22 cellular contexts compared by ENCODE assay signal in genomic region chr4:140986045-140986444, GRCh38.
DNase-seq lines count a peak whose midpoint lies in the region; ATAC-seq and TF ChIP-seq lines count a peak whose summit lies in the region.
"Had no signal": no experiment of that assay in that cellular context is flagged by ENCODE, and none has a peak within 500 bp of the region (broad histone marks: within the 10 kb centered on the region; RNA-seq: fewer than 3 reads in every experiment).

No MANE protein-coding gene starts in this region.

- H3K4me1 ChIP-seq in heart left ventricle (peaks cover 0 to 58% (median 17%) of the 10 kb centered on the region in 12 donors), esophagus muscularis mucosa (peaks cover 27 to 34% (median 32%) of the 10 kb centered on the region in 4 donors), psoas muscle (peaks cover 20% of the 10 kb centered on the region)
- H3K4me1 ChIP-seq: A549; BLaER1 treated with 17β-estradiol and CSF1 and Interleukin-3, amounts not matched to agents 10 nM and 100 nM; HAP-1 had no signal

- no peak for TF ChIP-seq POLR2A in heart left ventricle (IDR thresholded peaks at IDR 0.05)
- TF ChIP-seq POLR2A in esophagus muscularis mucosa (IDR thresholded peaks at IDR 0.05; ENCODE audit: low read depth) = no peak

- H3K4me3 ChIP-seq in heart left ventricle (no peak overlapping the region), esophagus muscularis mucosa (no peak overlapping the region), psoas muscle (peak overlapping the region; percentile 50)
- H3K4me3 ChIP-seq: A549; BLaER1 treated with 17β-estradiol and CSF1 and Interleukin-3, amounts not matched to agents 10 nM and 100 nM; HAP-1 had no signal

- TF ChIP-seq CTCF in heart left ventricle (IDR thresholded peaks at IDR 0.05) (no peak), esophagus muscularis mucosa (IDR thresholded peaks at IDR 0.05) (no peak), psoas muscle (IDR thresholded peaks at IDR 0.05) (no peak)

- TF ChIP-seq EP300 in esophagus muscularis mucosa (IDR thresholded peaks at IDR 0.05) = no peak

- H3K36me3 ChIP-seq in heart left ventricle = no peaks in the 10 kb centered on the region
- H3K36me3 ChIP-seq in esophagus muscularis mucosa = no peaks in the 10 kb centered on the region
- no peaks in the 10 kb centered on the region for H3K36me3 ChIP-seq in psoas muscle (ENCODE audit: insufficient read depth in 1 of 2, low read depth in 1 of 2)
- H3K36me3 ChIP-seq: BE2C; BLaER1 treated with 17β-estradiol and CSF1 and Interleukin-3, amounts not matched to agents 10 nM and 100 nM; HAP-1 had no signal

- no peaks in the 10 kb centered on the region for H3K27me3 ChIP-seq in heart left ventricle
- H3K27me3 ChIP-seq in esophagus muscularis mucosa = no peaks in the 10 kb centered on the region
- no peaks in the 10 kb centered on the region for H3K27me3 ChIP-seq in psoas muscle (ENCODE audit: insufficient read depth in 3 of 3, low read length in 2 of 3)
- H3K27me3 ChIP-seq: BE2C; BLaER1 treated with 17β-estradiol and CSF1 and Interleukin-3, amounts not matched to agents 10 nM and 100 nM had no signal

- no peak for ATAC-seq in heart left ventricle
- no peak for ATAC-seq in Right ventricle myocardium superior (ENCODE audit: poor library complexity)
- ATAC-seq in psoas muscle = peak in 1 of 4 donors; percentile 59
- ATAC-seq in esophagus mucosa = no peak
- ATAC-seq: A549 had no signal

- intact Hi-C loops in heart left ventricle (cut with DNase I) (loop anchor here in 4 of 10 donors (10.0 kb wide), 1 partner anchor 121 kb away; no protein-coding TSS in a partner anchor), Right ventricle myocardium superior (cut with DNase I) (loop anchor here (10.0 kb wide), 1 partner anchor 101 kb away; no protein-coding TSS in a partner anchor), esophagus muscularis mucosa (cut with DNase I) (no loop called here), psoas muscle (cut with DNase I) (no loop called here)

- no peak for DNase-seq in heart left ventricle
- DNase-seq in Right ventricle myocardium superior = no peak
- DNase-seq in esophagus muscularis mucosa (ENCODE audit: extremely low spot score) = no peak
- DNase-seq in psoas muscle = no peak
- no peak for DNase-seq in NCI-H748 treated with DMSO at 0.1 percent for 48 hours (lab: John Stamatoyannopoulos, UW)
- DNase-seq in NCI-H1048 (lab: John Stamatoyannopoulos, UW) = no peak
- DNase-seq: 8988T; ACHN; AML-193; BE2C; Calu3; CD4-positive, alpha-beta T cell; CD8-positive, alpha-beta memory T cell; DMS53; DMS79 treated with DMSO at 0.1 percent for 48 hours; GF-D8; GOT3; HFFc6 had no signal

- 62 to 64% (median 63%) methylated on average over 5 of the region's 5 CpGs for WGBS in heart left ventricle, 4 donors
- 55% methylated on average over 5 of the region's 5 CpGs for WGBS in esophagus muscularis mucosa
- 39 to 50% (median 40%) methylated on average over 5 of the region's 5 CpGs for WGBS in psoas muscle, 3 donors

- H3K27ac ChIP-seq in heart left ventricle = peak overlapping the region in 9 of 12 donors; percentile 10 to 77 (median 46)
- H3K27ac ChIP-seq in esophagus muscularis mucosa (replicated peaks in 1 of 4) = peak overlapping the region in 3 of 4 donors; percentile 29 to 58 (median 34)
- H3K27ac ChIP-seq in psoas muscle = peak overlapping the region; percentile 11
- H3K27ac ChIP-seq: A549; BLaER1 treated with 17β-estradiol and CSF1 and Interleukin-3, amounts not matched to agents 10 nM and 100 nM had no signal

- H3K9me3 ChIP-seq in heart left ventricle (peaks cover 0 to 3% (median 0%) of the 10 kb centered on the region in 12 donors), esophagus muscularis mucosa (no peaks in the 10 kb centered on the region), psoas muscle (no peaks in the 10 kb centered on the region)
- H3K9me3 ChIP-seq: A549; BE2C; BLaER1 treated with 17β-estradiol and CSF1 and Interleukin-3, amounts not matched to agents 10 nM and 100 nM; HAP-1 had no signal
